ENCODE assay signal across 8 cellular contexts in genomic region chrX:16870861-16871584, GRCh38. TPM values are rescaled to one million over a fixed set of nuclear protein-coding genes. Genes with fewer than 3 reads are reported as not detected.
DNase-seq lines count a peak whose midpoint lies in the region; ATAC-seq and TF ChIP-seq lines count a peak whose summit lies in the region.

No MANE protein-coding gene starts in this region.

- peaks cover 11% of the 10 kb centered on the region for H3K36me3 Mint-ChIP-seq in WTC11
- H3K36me3 Mint-ChIP-seq in neural crest cell (ENCODE audit: low read depth): peaks cover 8% of the 10 kb centered on the region

- H3K9me3 Mint-ChIP-seq in WTC11: no peaks in the 10 kb centered on the region
- no peaks in the 10 kb centered on the region for H3K9me3 Mint-ChIP-seq in neural crest cell

- H2AFZ ChIP-seq in fibroblast of lung (ENCODE audit: low read length): peak overlapping the region; percentile 71

- peaks cover 7% of the 10 kb centered on the region for H3K4me1 ChIP-seq in fibroblast of lung (ENCODE audit: control insufficient read depth, extremely low read depth, insufficient read depth, low read length)

- H3K27me3 ChIP-seq in fibroblast of lung (ENCODE audit: control insufficient read depth, insufficient read depth, low read length): no peaks in the 10 kb centered on the region

- H3K79me2 ChIP-seq in fibroblast of lung (ENCODE audit: control insufficient read depth, insufficient read depth, low read length): peaks cover 31% of the 10 kb centered on the region

- peaks cover 2% of the 10 kb centered on the region for H4K20me1 ChIP-seq in fibroblast of lung (ENCODE audit: control insufficient read depth, extremely low read depth, insufficient read depth, low read length)

- H3K9me3 ChIP-seq in fibroblast of lung (ENCODE audit: control insufficient read depth, insufficient read depth, low read depth, low read length): no peaks in the 10 kb centered on the region

- in situ Hi-C loops in KBM-7 (cut with MboI; ENCODE audit: low pct_unique_long_range_greater_than_20kb, low sequenced_read_pairs): no loop called here

- CTCF ChIA-PET in AG04449 (lab: Yijun Ruan, JAX) (interaction anchor here (1.1 kb wide), 1 partner anchor 11 kb away, joined by 6 read pairs; no protein-coding TSS in a partner anchor), WTC11 (lab: Charles Lee) (interaction anchor here (0.9 to 2.4 kb wide), 3 partner anchors 12 to 175 kb away, joined by 3 to 15 read pairs (median 5); no protein-coding TSS in a partner anchor)

- H3K4me3 Mint-ChIP-seq in WTC11: peak overlapping the region; percentile 81
- peak overlapping the region; percentile 91 for H3K4me3 Mint-ChIP-seq in neural crest cell

- peak overlapping the region; percentile 90 for H3K4me2 ChIP-seq in fibroblast of lung (ENCODE audit: extremely low read depth, insufficient read depth, low read length)

- TF ChIP-seq CTCF in AG04449 (IDR thresholded peaks at IDR 0.05; ENCODE audit: insufficient read depth, low read length, missing control alignments): no peak
- TF ChIP-seq CTCF in WTC11 (IDR thresholded peaks at IDR 0.05): no peak
- TF ChIP-seq CTCF in fibroblast of lung (conservative IDR thresholded peaks at IDR 0.05 in 1 of 2, IDR thresholded peaks at IDR 0.05 in 1 of 2; ENCODE audit: low read depth in 1 of 2, low read length in 2 of 2): no peak
- no peak for TF ChIP-seq CTCF in neural crest cell (conservative IDR thresholded peaks at IDR 0.05)

- no peaks in the 10 kb centered on the region for H3K36me3 ChIP-seq in fibroblast of lung (ENCODE audit: control insufficient read depth, insufficient read depth, low read length)

- DNase-seq in AG04449 (ENCODE audit: low read depth, low spot score) (no peak), KBM-7 (peak; percentile 77), WTC11 (ENCODE audit: low spot score) (peak; percentile 47), fibroblast of lung (ENCODE audit: low read depth in 2 of 2) (peak in 1 of 2 donors; percentile 12), neural crest cell (ENCODE audit: low read depth, low spot score) (peak; percentile 13), NCI-H1436 (lab: John Stamatoyannopoulos, UW) (no peak), DMS153 treated with DMSO at 0.1 percent for 48 hours (lab: John Stamatoyannopoulos, UW; ENCODE audit: unreplicated experiment) (no peak)

- H3K9ac ChIP-seq in fibroblast of lung (ENCODE audit: insufficient read depth, low read length): peak overlapping the region; percentile 61

- H3K4me1 Mint-ChIP-seq in WTC11: peaks cover 28% of the 10 kb centered on the region
- H3K4me1 Mint-ChIP-seq in neural crest cell: peaks cover 48% of the 10 kb centered on the region

- H3K27ac ChIP-seq in fibroblast of lung (ENCODE audit: insufficient read depth, low read length): peak overlapping the region; percentile 73

- no peaks in the 10 kb centered on the region for H3K27me3 Mint-ChIP-seq in WTC11 (ENCODE audit: low read depth)
- H3K27me3 Mint-ChIP-seq in neural crest cell (ENCODE audit: low read depth): peaks cover 10% of the 10 kb centered on the region

- H3K27ac Mint-ChIP-seq in WTC11 (peak overlapping the region; percentile 94), neural crest cell (ENCODE audit: unreplicated experiment) (peak overlapping the region; percentile 99)

- ATAC-seq in GM19023 (IDR thresholded peaks at IDR 0.05; ENCODE audit: unreplicated experiment) (peak; percentile 13), WTC11 (peak; percentile 63)

- POLR2A ChIA-PET in AG04449 (lab: Yijun Ruan, JAX): interaction anchor here (1.0 to 1.7 kb wide), 2 partner anchors 12 to 866 kb away, joined by 3 to 7 read pairs; partner anchors contain the start of gene SCML1
- POLR2A ChIA-PET in WTC11 (lab: Charles Lee): interaction anchor here (1.0 kb wide), 1 partner anchor 63 kb away, joined by 3 read pairs; no protein-coding TSS in a partner anchor

- H3K4me3 ChIP-seq in AG04449 (ENCODE audit: low read depth, low read length) (peak overlapping the region; percentile 46), fibroblast of lung (replicated peaks in 1 of 4; ENCODE audit: control extremely low read depth in 1 of 4, insufficient read depth in 1 of 4, low read depth in 3 of 4, low read length in 4 of 4) (peak overlapping the region; percentile 26 to 49 (median 43))

TF ChIP-seq in WTC11, 78 proteins besides CTCF, POLR2A, EP300 and RAD21:
- TF ChIP-seq CREM (CRISPR knock-in tag; IDR thresholded peaks at IDR 0.05) (no peak), NR1H2 (CRISPR knock-in tag; IDR thresholded peaks at IDR 0.05) (no peak), IRF1 (CRISPR knock-in tag; IDR thresholded peaks at IDR 0.05) (no peak), ZNF138 (CRISPR knock-in tag; conservative IDR thresholded peaks at IDR 0.05) (no peak), CBFB (CRISPR knock-in tag; IDR thresholded peaks at IDR 0.05; ENCODE audit: low read depth) (no peak), RELA (CRISPR knock-in tag; IDR thresholded peaks at IDR 0.05; ENCODE audit: borderline replicate concordance) (no peak), GABPB1 (CRISPR knock-in tag; IDR thresholded peaks at IDR 0.05) (no peak)
- TF ChIP-seq, protein P1, sequence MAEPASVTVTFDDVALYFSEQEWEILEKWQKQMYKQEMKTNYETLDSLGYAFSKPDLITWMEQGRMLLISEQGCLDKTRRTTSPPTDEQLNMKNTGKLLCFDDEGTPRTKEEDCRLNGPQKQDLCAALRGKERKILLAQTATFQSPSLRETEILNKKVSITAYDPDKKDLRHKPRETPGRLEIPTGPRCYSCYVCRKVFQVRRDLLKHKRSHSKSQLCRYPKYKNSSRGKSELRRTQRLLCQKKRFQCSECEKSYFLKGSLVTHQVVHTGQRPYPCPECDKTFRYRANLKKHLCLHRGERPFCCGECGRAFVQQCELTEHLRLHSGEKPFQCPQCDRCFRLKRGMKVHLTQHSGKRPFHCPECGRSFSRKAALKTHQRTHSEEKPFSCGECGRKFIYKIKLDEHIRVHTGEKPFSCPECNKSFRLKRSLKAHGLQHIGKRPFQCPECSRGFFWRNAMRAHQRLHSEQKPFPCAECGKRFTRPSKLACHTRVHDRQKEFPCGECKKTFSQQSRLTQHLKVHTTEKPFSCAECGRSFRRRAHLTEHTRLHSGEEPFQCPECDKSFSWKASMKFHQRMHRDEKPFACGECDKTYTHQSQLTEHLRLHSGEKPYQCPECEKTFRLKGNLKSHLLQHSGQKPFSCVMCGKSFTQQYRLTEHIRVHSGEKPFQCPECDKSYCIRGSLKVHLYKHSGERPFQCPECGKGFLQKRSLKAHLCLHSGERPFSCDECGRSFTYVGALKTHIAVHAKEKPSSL (CRISPR knock-in tag; conservative IDR thresholded peaks at IDR 0.05): no peak
- TF ChIP-seq, protein P2, sequence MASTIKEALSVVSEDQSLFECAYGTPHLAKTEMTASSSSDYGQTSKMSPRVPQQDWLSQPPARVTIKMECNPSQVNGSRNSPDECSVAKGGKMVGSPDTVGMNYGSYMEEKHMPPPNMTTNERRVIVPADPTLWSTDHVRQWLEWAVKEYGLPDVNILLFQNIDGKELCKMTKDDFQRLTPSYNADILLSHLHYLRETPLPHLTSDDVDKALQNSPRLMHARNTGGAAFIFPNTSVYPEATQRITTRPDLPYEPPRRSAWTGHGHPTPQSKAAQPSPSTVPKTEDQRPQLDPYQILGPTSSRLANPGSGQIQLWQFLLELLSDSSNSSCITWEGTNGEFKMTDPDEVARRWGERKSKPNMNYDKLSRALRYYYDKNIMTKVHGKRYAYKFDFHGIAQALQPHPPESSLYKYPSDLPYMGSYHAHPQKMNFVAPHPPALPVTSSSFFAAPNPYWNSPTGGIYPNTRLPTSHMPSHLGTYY (CRISPR knock-in tag; IDR thresholded peaks at IDR 0.05): no peak
- TF ChIP-seq, protein P3, sequence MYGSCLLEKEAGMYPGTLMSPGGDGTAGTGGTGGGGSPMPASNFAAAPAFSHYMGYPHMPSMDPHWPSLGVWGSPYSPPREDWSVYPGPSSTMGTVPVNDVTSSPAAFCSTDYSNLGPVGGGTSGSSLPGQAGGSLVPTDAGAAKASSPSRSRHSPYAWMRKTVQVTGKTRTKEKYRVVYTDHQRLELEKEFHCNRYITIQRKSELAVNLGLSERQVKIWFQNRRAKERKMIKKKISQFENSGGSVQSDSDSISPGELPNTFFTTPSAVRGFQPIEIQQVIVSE (CRISPR knock-in tag; IDR thresholded peaks at IDR 0.05; ENCODE audit: borderline replicate concordance): no peak

RNA-seq across cellular contexts. Expression of gene RBBP7, which starts 0.9 kb away (rescaled TPM):
- total RNA-seq in WTC11 (2021) (113 to 120 TPM (median 118 TPM) in 3 replicates), fibroblast of lung (142 and 174 TPM in 2 replicates), neural crest cell (325 and 368 TPM in 2 replicates)
- 149 and 213 TPM in 2 replicates for polyA plus RNA-seq in fibroblast of lung
- polyA plus RNA-seq in fibroblast of lung (2012): 123 and 213 TPM in 2 replicates
- 102 and 125 TPM in 2 replicates for polyA minus RNA-seq in fibroblast of lung (ENCODE audit: low replicate concordance)

Comparison
In these comparisons a context has a peak if more than half of its experiments do, and no peak if none do; other contexts are left out.
1. DNase-seq: peak in KBM-7 (single experiment), WTC11 (single experiment) and neural crest cell (single experiment); none in AG04449 (single experiment), NCI-H1436 (single experiment) and DMS153 treated with DMSO at 0.1 percent for 48 hours (single experiment).